Comparison of ENCODE assay signal across 9 cellular contexts in genomic region chr17:83195330-83196087, GRCh38.
DNase-seq lines count a peak whose midpoint lies in the region; ATAC-seq, FAIRE-seq and TF ChIP-seq lines count a peak whose summit lies in the region.
"Had no signal": no experiment of that assay in that cellular context is flagged by ENCODE, and none has a peak within 500 bp of the region (broad histone marks: within the 10 kb centered on the region; RNA-seq: fewer than 3 reads in every experiment).

No MANE protein-coding gene starts in this region.

- in situ Hi-C loops in K562 (cut with MboI), result no loop called here

- peak; percentile 8 for DNase-seq in activated CD4-positive, alpha-beta memory T cell treated with anti-CD3 and anti-CD28 coated beads for 36 hours
- no peak for DNase-seq in activated CD4-positive, alpha-beta memory T cell treated with anti-CD3 and anti-CD28 coated beads, Interleukin-2, amount 10 ng/mL, durations not matched to agents 7 days and 5 days
- DNase-seq in K562 (ENCODE audit: extremely low read depth in 1 of 4, low spot score in 3 of 4) (peak in 3 of 4 experiments; percentile 41 to 46 (median 44)), immature natural killer cell (no peak), testis (peak; percentile 25), mesenteric fat pad (ENCODE audit: low spot score) (no peak), iPS-NIHi7 (ENCODE audit: extremely low spot score) (no peak), RPMI8226 (no peak)

- H3K9me3 ChIP-seq in K562 (replicated peaks; ENCODE audit: control insufficient read depth, insufficient read depth, low read depth, low read length) (no peaks in the 10 kb centered on the region), testis (no peaks in the 10 kb centered on the region)
- H3K9me3 ChIP-seq: mucosa of descending colon had no signal

- peaks cover 0 to 52% of the 10 kb centered on the region in 2 experiments; a peak in 2 of 5 replicates for H3K4me1 ChIP-seq in K562 (replicated peaks in 1 of 2; ENCODE audit: control insufficient read depth in 2 of 2, insufficient read depth in 2 of 2, low read length in 2 of 2)
- H3K4me1 ChIP-seq in testis, result peaks cover 16% of the 10 kb centered on the region

- POLR2A ChIA-PET in activated CD4-positive, alpha-beta memory T cell treated with anti-CD3 and anti-CD28 coated beads for 36 hours (lab: Charles Lee), result interaction anchor here (0.7 kb wide), 1 partner anchor 112 kb away, joined by 3 read pairs; no protein-coding TSS in a partner anchor
- POLR2A ChIA-PET in activated CD4-positive, alpha-beta memory T cell treated with anti-CD3 and anti-CD28 coated beads, Interleukin-2, amount 10 ng/mL, durations not matched to agents 7 days and 5 days (lab: Charles Lee), result no interaction called here
- POLR2A ChIA-PET in K562 (lab: Yijun Ruan, JAX), result interaction anchor here (0.6 kb wide), 1 partner anchor 11 kb away, joined by 4 read pairs; no protein-coding TSS in a partner anchor

- H3K36me3 Mint-ChIP-seq in activated CD4-positive, alpha-beta memory T cell treated with anti-CD3 and anti-CD28 coated beads for 36 hours, result no peaks in the 10 kb centered on the region
- no peaks in the 10 kb centered on the region for H3K36me3 Mint-ChIP-seq in activated CD4-positive, alpha-beta memory T cell treated with anti-CD3 and anti-CD28 coated beads, Interleukin-2, amount 10 ng/mL, durations not matched to agents 7 days and 5 days (ENCODE audit: low read depth)
- H3K36me3 Mint-ChIP-seq in immature natural killer cell, result no peaks in the 10 kb centered on the region

- TF ChIP-seq CTCF in K562 (IDR thresholded peaks at IDR 0.05 in 2 of 3, conservative IDR thresholded peaks at IDR 0.05 in 1 of 3; ENCODE audit: insufficient read depth in 2 of 3, low read depth in 1 of 3, low read length in 3 of 3) (no peak), testis (IDR thresholded peaks at IDR 0.05) (peak in 1 of 3 experiments; percentile 27)

- TF ChIP-seq POLR2A in K562 (conservative IDR thresholded peaks at IDR 0.05) (no peak), testis (IDR thresholded peaks at IDR 0.05) (no peak)

- no peak overlapping the region for H3K27ac ChIP-seq in K562 (ENCODE audit: extremely low read depth, low read depth, low read length)
- peak overlapping the region in 1 of 2 donors; percentile 42 for H3K27ac ChIP-seq in testis

- FAIRE-seq in K562 (lab: Jason Lieb, UNC), result no peak

- H3K4me1 Mint-ChIP-seq in activated CD4-positive, alpha-beta memory T cell treated with anti-CD3 and anti-CD28 coated beads for 36 hours (ENCODE audit: low read depth), result peaks cover 30% of the 10 kb centered on the region
- H3K4me1 Mint-ChIP-seq in activated CD4-positive, alpha-beta memory T cell treated with anti-CD3 and anti-CD28 coated beads, Interleukin-2, amount 10 ng/mL, durations not matched to agents 7 days and 5 days, result peaks cover 54% of the 10 kb centered on the region
- H3K4me1 Mint-ChIP-seq in immature natural killer cell, result peaks cover 51 to 59% of the 10 kb centered on the region in 2 donors

- H2AFZ ChIP-seq in K562 (ENCODE audit: low read depth, low read length), result peak overlapping the region; percentile 32; the same call in 1 of the 2 replicates

- no peak overlapping the region for H3K27ac Mint-ChIP-seq in activated CD4-positive, alpha-beta memory T cell treated with anti-CD3 and anti-CD28 coated beads for 36 hours
- H3K27ac Mint-ChIP-seq in activated CD4-positive, alpha-beta memory T cell treated with anti-CD3 and anti-CD28 coated beads, Interleukin-2, amount 10 ng/mL, durations not matched to agents 7 days and 5 days, result no peak overlapping the region
- H3K27ac Mint-ChIP-seq in immature natural killer cell, result peak overlapping the region in 4 of 6 donors; percentile 30 to 62 (median 49)

- H3K4me3 ChIP-seq in K562 (no peak overlapping the region), testis (no peak overlapping the region)
- H3K4me3 ChIP-seq: mucosa of descending colon had no signal

- H3K9me1 ChIP-seq in K562 (ENCODE audit: control insufficient read depth, insufficient read depth, low read length), result no peaks in the 10 kb centered on the region

- intact Hi-C loops in activated CD4-positive, alpha-beta memory T cell treated with anti-CD3 and anti-CD28 coated beads for 36 hours (cut with micrococcal nuclease), result no loop called here
- intact Hi-C loops in K562 (cut with micrococcal nuclease) (no loop called here), testis (cut with DNase I; ENCODE audit: low total_unique reads) (no loop called here)

- H4K20me1 ChIP-seq in K562 (replicated peaks; ENCODE audit: control insufficient read depth, insufficient read depth, low read length), result no peaks in the 10 kb centered on the region

- BruUV-seq in K562 (replicated peaks; lab: Mats Ljungman, UMichigan), result no TSS peak

- no peak overlapping the region for H3K4me3 Mint-ChIP-seq in activated CD4-positive, alpha-beta memory T cell treated with anti-CD3 and anti-CD28 coated beads for 36 hours
- H3K4me3 Mint-ChIP-seq in activated CD4-positive, alpha-beta memory T cell treated with anti-CD3 and anti-CD28 coated beads, Interleukin-2, amount 10 ng/mL, durations not matched to agents 7 days and 5 days, result no peak overlapping the region
- H3K4me3 Mint-ChIP-seq in immature natural killer cell, result no peak overlapping the region

- H3K4me2 ChIP-seq in K562 (ENCODE audit: insufficient read depth, low read length), result no peak overlapping the region

- H3K27me3 ChIP-seq in K562 (ENCODE audit: control insufficient read depth in 2 of 2, insufficient read depth in 2 of 2, low read length in 2 of 2) (peaks cover 8 to 35% of the 10 kb centered on the region in 2 experiments; a peak in 4 of 5 replicates), testis (no peaks in the 10 kb centered on the region)

- H3K9ac ChIP-seq in K562 (ENCODE audit: insufficient read depth in 1 of 2, low read depth in 2 of 2, low read length in 2 of 2), result peak overlapping the region in 1 of 2 experiments; percentile 17; a peak in 1 of 4 replicates

- CTCF ChIA-PET in activated CD4-positive, alpha-beta memory T cell treated with anti-CD3 and anti-CD28 coated beads for 36 hours (lab: Charles Lee), result no interaction called here
- CTCF ChIA-PET in activated CD4-positive, alpha-beta memory T cell treated with anti-CD3 and anti-CD28 coated beads, Interleukin-2, amount 10 ng/mL, durations not matched to agents 7 days and 5 days (lab: Charles Lee), result no interaction called here
- CTCF ChIA-PET in K562 (lab: Yijun Ruan, JAX; ENCODE audit: low intra/inter-chr PET ratio), result no interaction called here

- no peak for ATAC-seq in K562
- ATAC-seq: mucosa of descending colon had no signal

- TF ChIP-seq RAD21 in K562 (CRISPR knock-in tag; conservative IDR thresholded peaks at IDR 0.05 in 1 of 2, IDR thresholded peaks at IDR 0.05 in 1 of 2), result no peak

- H3K36me3 ChIP-seq in K562 (ENCODE audit: control insufficient read depth, insufficient read depth, low read length) (no peaks in the 10 kb centered on the region), testis (ENCODE audit: low read depth, missing control alignments) (no peaks in the 10 kb centered on the region)

- TF ChIP-seq EP300 in K562 (IDR thresholded peaks at IDR 0.05; ENCODE audit: low read length), result no peak

- 17% methylated on average over 18 of the region's 21 CpGs for WGBS in K562 (ENCODE audit: insufficient coverage, low coverage, missing lambda C conversion rate)
- WGBS in testis, 2 donors, result 64 to 71% methylated on average over 11 to 21 of the region's 21 CpGs

- no peaks in the 10 kb centered on the region for H3K9me3 Mint-ChIP-seq in activated CD4-positive, alpha-beta memory T cell treated with anti-CD3 and anti-CD28 coated beads for 36 hours
- H3K9me3 Mint-ChIP-seq in activated CD4-positive, alpha-beta memory T cell treated with anti-CD3 and anti-CD28 coated beads, Interleukin-2, amount 10 ng/mL, durations not matched to agents 7 days and 5 days, result no peaks in the 10 kb centered on the region
- H3K9me3 Mint-ChIP-seq in immature natural killer cell, result peaks cover 0 to 1% (median 0%) of the 10 kb centered on the region in 6 donors

- H3K27me3 Mint-ChIP-seq in activated CD4-positive, alpha-beta memory T cell treated with anti-CD3 and anti-CD28 coated beads for 36 hours, result no peaks in the 10 kb centered on the region
- H3K27me3 Mint-ChIP-seq in activated CD4-positive, alpha-beta memory T cell treated with anti-CD3 and anti-CD28 coated beads, Interleukin-2, amount 10 ng/mL, durations not matched to agents 7 days and 5 days, result no peaks in the 10 kb centered on the region
- H3K27me3 Mint-ChIP-seq in immature natural killer cell (ENCODE audit: low read depth in 3 of 3), result peaks cover 13 to 25% (median 15%) of the 10 kb centered on the region in 3 donors

- H3K79me2 ChIP-seq in K562 (ENCODE audit: control insufficient read depth, insufficient read depth, low read length), result no peaks in the 10 kb centered on the region

TF ChIP-seq in K562, 482 proteins besides CTCF, POLR2A, EP300 and RAD21:
- no peak for TF ChIP-seq KHSRP (IDR thresholded peaks at IDR 0.05)
- no peak for TF ChIP-seq ZBTB8A (IDR thresholded peaks at IDR 0.05; ENCODE audit: partially characterized antibody)
- no peak for TF ChIP-seq LEF1 (IDR thresholded peaks at IDR 0.05)
- no peak for TF ChIP-seq HDAC2 (IDR thresholded peaks at IDR 0.05)
- no peak for TF ChIP-seq ZNF639 (CRISPR knock-in tag; conservative IDR thresholded peaks at IDR 0.05 in 1 of 2, IDR thresholded peaks at IDR 0.05 in 1 of 2)
- TF ChIP-seq ZBED1 (IDR thresholded peaks at IDR 0.05), result no peak
- no peak for TF ChIP-seq ZNF121 (CRISPR knock-in tag; conservative IDR thresholded peaks at IDR 0.05)
TF ChIP-seq in K562: peak in this region for 0.

Comparison
In these comparisons a context has a peak if more than half of its experiments do, and no peak if none do; other contexts are left out.
1. DNase-seq: peak in activated CD4-positive, alpha-beta memory T cell treated with anti-CD3 and anti-CD28 coated beads for 36 hours (single experiment), K562 (3 of 4) and testis (single experiment); none in activated CD4-positive, alpha-beta memory T cell treated with anti-CD3 and anti-CD28 coated beads, Interleukin-2, amount 10 ng/mL, durations not matched to agents 7 days and 5 days (single experiment), immature natural killer cell (0 of 3), mesenteric fat pad (single experiment), iPS-NIHi7 (single experiment) and RPMI8226 (single experiment).
2. H3K27ac Mint-ChIP-seq: peak in immature natural killer cell (4 of 6); none in activated CD4-positive, alpha-beta memory T cell treated with anti-CD3 and anti-CD28 coated beads for 36 hours (single experiment) and activated CD4-positive, alpha-beta memory T cell treated with anti-CD3 and anti-CD28 coated beads, Interleukin-2, amount 10 ng/mL, durations not matched to agents 7 days and 5 days (single experiment).